16 cellular contexts compared by ENCODE assay signal in genomic region chr12:8630131-8630530, GRCh38. TPM values are rescaled to one million over a fixed set of nuclear protein-coding genes. Genes with fewer than 3 reads are reported as not detected.
"Had no signal": no experiment of that assay in that cellular context is flagged by ENCODE, and none has a peak within 500 bp of the region (broad histone marks: within the 10 kb centered on the region; RNA-seq: fewer than 3 reads in every experiment).

No MANE protein-coding gene starts in this region.

- ATAC-seq: activated CD4-positive, alpha-beta T cell treated with anti-CD3 and anti-CD28 coated beads for 36 hours; activated T-cell treated with anti-CD3 and anti-CD28 coated beads, Interleukin-2, amount 50 U/mL, for 72 hours had no signal

- H3K27ac ChIP-seq: parathyroid adenoma, skin epidermis, VCaP had no signal

- H3K36me3 Mint-ChIP-seq: activated naive CD8-positive, alpha-beta T cell treated with anti-CD3 and anti-CD28 coated beads for 36 hours; mesothelial cell of epicardium; naive B cell had no signal

- H3K4me3 ChIP-seq: skin epidermis had no signal

- DNase-seq: activated CD4-positive, alpha-beta memory T cell treated with anti-CD3 and anti-CD28 coated beads, Interleukin-2, amount 10 ng/mL, durations not matched to agents 7 days and 5 days; activated CD4-positive, alpha-beta T cell treated with anti-CD3 and anti-CD28 coated beads for 36 hours; activated gamma-delta T cell treated with Interleukin-2 at 50 U/mL for 16 hours; activated naive CD8-positive, alpha-beta T cell treated with anti-CD3 and anti-CD28 coated beads for 36 hours; activated T-cell treated with anti-CD3 and anti-CD28 coated beads, Interleukin-2, amount 50 U/mL, for 72 hours; effector CD8-positive, alpha-beta T cell; hypothalamus; naive B cell; T-helper 9 cell had no signal

- H3K4me3 Mint-ChIP-seq: activated CD4-positive, alpha-beta memory T cell treated with anti-CD3 and anti-CD28 coated beads, Interleukin-2, amount 10 ng/mL, durations not matched to agents 7 days and 5 days; activated CD4-positive, alpha-beta T cell treated with anti-CD3 and anti-CD28 coated beads for 36 hours; activated naive CD8-positive, alpha-beta T cell treated with anti-CD3 and anti-CD28 coated beads for 36 hours; activated T-cell treated with anti-CD3 and anti-CD28 coated beads, Interleukin-2, amount 50 U/mL, for 72 hours; mesothelial cell of epicardium; naive B cell had no signal

- H2AFZ ChIP-seq: parathyroid adenoma had no signal

- H3K27ac Mint-ChIP-seq: activated CD4-positive, alpha-beta memory T cell treated with anti-CD3 and anti-CD28 coated beads, Interleukin-2, amount 10 ng/mL, durations not matched to agents 7 days and 5 days; activated CD4-positive, alpha-beta T cell treated with anti-CD3 and anti-CD28 coated beads for 36 hours; activated T-cell treated with anti-CD3 and anti-CD28 coated beads, Interleukin-2, amount 50 U/mL, for 72 hours; mesothelial cell of epicardium; naive B cell had no signal

- H3K4me1 Mint-ChIP-seq: activated CD4-positive, alpha-beta memory T cell treated with anti-CD3 and anti-CD28 coated beads, Interleukin-2, amount 10 ng/mL, durations not matched to agents 7 days and 5 days; mesothelial cell of epicardium had no signal

- H3K4me1 ChIP-seq: parathyroid adenoma had no signal

- H3K27me3 Mint-ChIP-seq: activated CD4-positive, alpha-beta T cell treated with anti-CD3 and anti-CD28 coated beads for 36 hours; activated naive CD8-positive, alpha-beta T cell treated with anti-CD3 and anti-CD28 coated beads for 36 hours; naive B cell had no signal

- FAIRE-seq: colon had no signal

- H3K79me2 ChIP-seq: parathyroid adenoma had no signal

- H3K9ac ChIP-seq: parathyroid adenoma had no signal

- H3K9me3 Mint-ChIP-seq: activated CD4-positive, alpha-beta memory T cell treated with anti-CD3 and anti-CD28 coated beads, Interleukin-2, amount 10 ng/mL, durations not matched to agents 7 days and 5 days; activated naive CD8-positive, alpha-beta T cell treated with anti-CD3 and anti-CD28 coated beads for 36 hours; activated T-cell treated with anti-CD3 and anti-CD28 coated beads, Interleukin-2, amount 50 U/mL, for 72 hours; naive B cell had no signal

RNA-seq across cellular contexts. Expression of gene AICDA, which starts 17.5 kb away (rescaled TPM):
- total RNA-seq: activated CD4-positive, alpha-beta memory T cell treated with anti-CD3 and anti-CD28 coated beads, Interleukin-2, amount 10 ng/mL, durations not matched to agents 7 days and 5 days; activated CD4-positive, alpha-beta T cell treated with anti-CD3 and anti-CD28 coated beads for 36 hours; activated naive CD8-positive, alpha-beta T cell treated with anti-CD3 and anti-CD28 coated beads for 36 hours; activated T-cell treated with anti-CD3 and anti-CD28 coated beads, Interleukin-2, amount 50 U/mL, for 72 hours; epithelial cell of proximal tubule; lower leg skin; mesothelial cell of epicardium had no signal

RNA-seq across cellular contexts. Expression of gene MFAP5, which starts 32.5 kb away (rescaled TPM):
- total RNA-seq: activated CD4-positive, alpha-beta memory T cell treated with anti-CD3 and anti-CD28 coated beads, Interleukin-2, amount 10 ng/mL, durations not matched to agents 7 days and 5 days; activated CD4-positive, alpha-beta T cell treated with anti-CD3 and anti-CD28 coated beads for 36 hours; activated naive CD8-positive, alpha-beta T cell treated with anti-CD3 and anti-CD28 coated beads for 36 hours; activated T-cell treated with anti-CD3 and anti-CD28 coated beads, Interleukin-2, amount 50 U/mL, for 72 hours had no signal
